In genomic region chr10:50623299-50624153, GRCh38 we compare ENCODE assay signal across 8 cellular contexts. TPM values are rescaled to one million over a fixed set of nuclear protein-coding genes. Genes with fewer than 3 reads are reported as not detected.
A peak's percentile ranks its signal among the peaks of the same experiment; 100 is the strongest.
DNase-seq lines count a peak whose midpoint lies in the region; ATAC-seq and TF ChIP-seq lines count a peak whose summit lies in the region.

TSS of gene SGMS1 (minus strand) at chr10:50623956. CDS start at chr10:50344114, 279,842 bp downstream.

- peak; percentile 79 to 81 for TF ChIP-seq POLR2A in adrenal gland (IDR thresholded peaks at IDR 0.05)
- peak; percentile 10 for TF ChIP-seq POLR2A in transverse colon (IDR thresholded peaks at IDR 0.05)

- H3K9ac ChIP-seq in GM23248, result peak within 1 kb of the TSS; percentile 97

- H3K79me2 ChIP-seq in GM23248 (ENCODE audit: insufficient read depth), result peaks cover 32% of the 10 kb centered on the region

- in situ Hi-C loops in G401 (cut with HindIII; ENCODE audit: low sequenced_read_pairs) (no loop called here), GM23248 (cut with MboI) (no loop called here), transverse colon (cut with MboI; ENCODE audit: low pct_ligation_motif_present in 1 of 4, low pct_unique_long_range_greater_than_20kb in 1 of 4, low sequenced_read_pairs in 3 of 4) (loop anchor here in 3 of 4 donors (25.0 kb wide), 2 partner anchors 211 to 1086 kb away; partner anchors contain the start of gene ERCC6 (in 1 of the 3))

- 1% methylated on average over 52 to 58 of the region's 104 CpGs for WGBS in GM23248 (ENCODE audit: low coverage in 1 of 2, low lambda C conversion rate in 2 of 2, missing lambda C conversion rate in 2 of 2), 2 experiments
- whole genome bisulfite sequencing in adrenal gland, 4 donors, result 0 to 2% (median 1%) methylated on average over 2 to 104 of the region's 104 CpGs
- WGBS in transverse colon (ENCODE audit: low coverage in 1 of 2), 2 donors, result 1% methylated on average over 31 of the region's 104 CpGs; no CpG with 5 or more reads in 1 of the 2 donors

- no peaks in the 10 kb centered on the region for H3K36me3 ChIP-seq in GM23248 (ENCODE audit: low read depth)
- H3K36me3 ChIP-seq in adrenal gland (replicated peaks in 1 of 2), result no peaks in the 10 kb centered on the region
- no peaks in the 10 kb centered on the region for H3K36me3 ChIP-seq in transverse colon

- peak within 1 kb of the TSS; percentile 99 for H3K4me2 ChIP-seq in GM23248 (ENCODE audit: unreplicated experiment)

- peaks cover 23% of the 10 kb centered on the region for H3F3A ChIP-seq in GM23248 (ENCODE audit: insufficient read depth)

- CTCF ChIA-PET in T-cell (lab: Charles Lee), result interaction anchor here (0.7 to 1.7 kb wide), 6 partner anchors 14 to 111 kb away, joined by 3 to 5 read pairs (median 4); no protein-coding TSS in a partner anchor

- peak; percentile 54 to 61 (median 57) for ATAC-seq in T-cell (replicated peaks in 1 of 4)

- H3K4me3 ChIP-seq in GM23248, result peak within 1 kb of the TSS; percentile 90
- peak within 1 kb of the TSS; percentile 66 to 93 (median 78) for H3K4me3 ChIP-seq in adrenal gland
- H3K4me3 ChIP-seq in transverse colon, result peak within 1 kb of the TSS; percentile 72 to 96 (median 86)

- H3K27me3 Mint-ChIP-seq in T-cell, result no peaks in the 10 kb centered on the region

- H3K4me3 Mint-ChIP-seq in T-cell, result peak within 1 kb of the TSS; percentile 92 to 99 (median 99)

- no peaks in the 10 kb centered on the region for H3K36me3 Mint-ChIP-seq in T-cell

- no peaks in the 10 kb centered on the region for H3K9me3 ChIP-seq in GM23248 (ENCODE audit: low read depth)
- H3K9me3 ChIP-seq in adrenal gland (replicated peaks in 1 of 3), result no peaks in the 10 kb centered on the region
- H3K9me3 ChIP-seq in transverse colon, result no peaks in the 10 kb centered on the region

- peak within 1 kb of the TSS; percentile 98 for H3K27ac ChIP-seq in GM23248
- peak within 1 kb of the TSS; percentile 92 to 99 (median 96) for H3K27ac ChIP-seq in adrenal gland
- H3K27ac ChIP-seq in transverse colon, result peak within 1 kb of the TSS; percentile 99 to 100 (median 99)

- no peaks in the 10 kb centered on the region for H3K9me2 ChIP-seq in GM23248 (ENCODE audit: insufficient read depth)

- H3K27ac Mint-ChIP-seq in T-cell, result peak within 1 kb of the TSS; percentile 96 to 98

- POLR2A ChIA-PET in T-cell (lab: Charles Lee), result interaction anchor here in 1 of 2 donors (0.6 to 1.0 kb wide), 3 partner anchors 13 to 207 kb away, joined by 3 to 5 read pairs (median 3); no protein-coding TSS in a partner anchor

- peak; percentile 75 for DNase-seq in G401 (ENCODE audit: low spot score)
- DNase-seq in GM23248, result peak; percentile 95
- peak; percentile 88 for DNase-seq in LoVo (ENCODE audit: low spot score)
- DNase-seq in T-cell, result peak; percentile 53 to 80 (median 69)
- peak; percentile 84 to 91 (median 89) for DNase-seq in adrenal gland
- peak; percentile 92 for DNase-seq in cardiac septum (ENCODE audit: low spot score)
- peak; percentile 74 to 97 (median 82) for DNase-seq in posterior cingulate gyrus
- DNase-seq in transverse colon, result peak; percentile 88

- intact Hi-C loops in adrenal gland (cut with DNase I) (loop anchor here in 1 of 2 donors (10.0 kb wide), 1 partner anchor 339 kb away; no protein-coding TSS in a partner anchor), cardiac septum (cut with DNase I) (loop anchor here (1.0 to 5.0 kb wide), 4 partner anchors 46 to 299 kb away; no protein-coding TSS in a partner anchor), posterior cingulate gyrus (cut with DNase I) (loop anchor here (2.0 to 5.0 kb wide), 4 partner anchors 46 to 205 kb away; no protein-coding TSS in a partner anchor), transverse colon (cut with DNase I; ENCODE audit: low total_unique reads) (loop anchor here (5.0 kb wide), 2 partner anchors 66 to 206 kb away; no protein-coding TSS in a partner anchor)

- H3K4me1 ChIP-seq in GM23248 (ENCODE audit: insufficient read depth) (peaks cover 13% of the 10 kb centered on the region), adrenal gland (replicated peaks in 1 of 2) (peaks cover 13 to 36% of the 10 kb centered on the region in 2 donors), transverse colon (peaks cover 12 to 32% (median 22%) of the 10 kb centered on the region in 4 donors)

- H3K27me3 ChIP-seq in GM23248 (replicated peaks; ENCODE audit: insufficient read depth) (no peaks in the 10 kb centered on the region), adrenal gland (no peaks in the 10 kb centered on the region), transverse colon (no peaks in the 10 kb centered on the region)

- no peak for TF ChIP-seq EP300 in transverse colon (IDR thresholded peaks at IDR 0.05; ENCODE audit: low read depth)

- H3K9me3 Mint-ChIP-seq in T-cell, result no peaks in the 10 kb centered on the region

- peak in 1 of 6 experiments; percentile 18 for TF ChIP-seq CTCF in adrenal gland (IDR thresholded peaks at IDR 0.05)
- no peak for TF ChIP-seq CTCF in transverse colon (IDR thresholded peaks at IDR 0.05)

- H4K20me1 ChIP-seq in GM23248 (ENCODE audit: insufficient read depth), result no peaks in the 10 kb centered on the region

- H3K4me1 Mint-ChIP-seq in T-cell, result peaks cover 40 to 49% (median 41%) of the 10 kb centered on the region in 3 donors

- H2AFZ ChIP-seq in GM23248, result peak within 1 kb of the TSS; percentile 95

RNA-seq across cellular contexts. Expression of gene SGMS1, which starts in this region (rescaled TPM):
- 10.0 and 25.5 TPM in 2 replicates for total RNA-seq in G401 (2014; rRNA removed; shearing (Covaris generic))
- 53.6 and 71.3 TPM in 2 replicates for total RNA-seq in GM23248 (2014; rRNA removed; shearing (Covaris generic))
- polyA plus RNA-seq in GM23248 (2016; fragmentation: Nextera tagmentation; extraction: Ambion mirVana), result 22.7 and 25.1 TPM in 2 replicates
- total RNA-seq in T-cell, result 10 to 100 TPM; 28.4 to 39.7 (median 32.6) TPM
- 100 to 1,000 TPM in 2 of 8 donors, 10 to 100 TPM in 6; 49.0 to 152 (median 62.2) TPM for total RNA-seq in adrenal gland
- 10 to 100 TPM in 1 of 3 donors, 1 to 10 TPM in 2; 9.1 to 67.4 (median 9.6) TPM for polyA plus RNA-seq in adrenal gland
- 24.3 TPM for total RNA-seq in cardiac septum
- 10 to 100 TPM; 28.3 to 44.5 (median 41.7) TPM for total RNA-seq in transverse colon

Comparison
In these comparisons a context has a peak if more than half of its experiments do, and no peak if none do; other contexts are left out.
1. Peak in every context shown above with its lines: DNase-seq, ATAC-seq, H3K4me3 ChIP-seq and H3K27ac ChIP-seq.
2. in situ Hi-C loops: an anchor here in transverse colon (25.0 kb wide); none called in G401 and GM23248.